ENCODE assay signal across 21 cellular contexts in genomic region chr14:62736426-62737043, GRCh38.
DNase-seq lines count a peak whose midpoint lies in the region; FAIRE-seq and TF ChIP-seq lines count a peak whose summit lies in the region.
"Had no signal": no experiment of that assay in that cellular context is flagged by ENCODE, and none has a peak within 500 bp of the region (broad histone marks: within the 10 kb centered on the region; RNA-seq: fewer than 3 reads in every experiment).

No MANE protein-coding gene starts in this region.

- no peaks in the 10 kb centered on the region for H3K79me2 ChIP-seq in astrocyte (ENCODE audit: insufficient read depth, low read length)

- H3K36me3 Mint-ChIP-seq in astrocyte (ENCODE audit: low read depth, unreplicated experiment) = no peaks in the 10 kb centered on the region
- H3K36me3 Mint-ChIP-seq in Calu3 (ENCODE audit: insufficient read depth, unreplicated experiment) = no peaks in the 10 kb centered on the region

- no peak overlapping the region for H3K14ac ChIP-seq in mesenchymal stem cell (ENCODE audit: low read length in 2 of 2)

- no peak overlapping the region for H3K18ac ChIP-seq in mesenchymal stem cell (ENCODE audit: low read depth in 1 of 2, low read length in 2 of 2)

- no TSS peak for BruUV-seq in Calu3 (replicated peaks; lab: Mats Ljungman, UMichigan)

- H3K4me3 Mint-ChIP-seq in astrocyte (ENCODE audit: unreplicated experiment) = no peak overlapping the region
- H3K4me3 Mint-ChIP-seq in Calu3 (ENCODE audit: low read depth, unreplicated experiment) = no peak overlapping the region
- H3K4me3 Mint-ChIP-seq: CD4-positive, alpha-beta T cell; H9 had no signal

- H2BK120ac ChIP-seq in mesenchymal stem cell (ENCODE audit: low read depth, low read length) = no peak overlapping the region

- H3K27ac ChIP-seq in astrocyte (ENCODE audit: low read depth, low read length) (no peak overlapping the region), mesenchymal stem cell (ENCODE audit: low read length, poor library complexity, severe bottlenecking) (no peak overlapping the region)

- intact Hi-C loops in Calu3 (cut with micrococcal nuclease; ENCODE audit: unreplicated experiment) = no loop called here

- H3K36me3 ChIP-seq in astrocyte (ENCODE audit: insufficient read depth, low read length) = no peaks in the 10 kb centered on the region
- no peaks in the 10 kb centered on the region for H3K36me3 ChIP-seq in mesenchymal stem cell (ENCODE audit: control insufficient read depth in 1 of 2, insufficient read depth in 2 of 2, low read depth in 1 of 2, low read length in 2 of 2)
- H3K36me3 ChIP-seq: BE2C had no signal

- H2AFZ ChIP-seq in astrocyte (ENCODE audit: low read depth, low read length) = no peak overlapping the region
- no peak overlapping the region for H2AFZ ChIP-seq in mesenchymal stem cell (ENCODE audit: low read depth, low read length)

- CTCF ChIA-PET in Calu3 (lab: Charles Lee) = no interaction called here

- no peak overlapping the region for H2BK5ac ChIP-seq in mesenchymal stem cell (ENCODE audit: low read depth, low read length, poor library complexity, severe bottlenecking)

- H2BK15ac ChIP-seq in mesenchymal stem cell (ENCODE audit: low read depth, poor library complexity, severe bottlenecking) = no peak overlapping the region

- H2AK5ac ChIP-seq in mesenchymal stem cell (ENCODE audit: low read length, severe bottlenecking) = no peak overlapping the region

- H3K79me1 ChIP-seq in mesenchymal stem cell (replicated peaks; ENCODE audit: low read length, poor library complexity, severe bottlenecking) = no peaks in the 10 kb centered on the region

- no peaks in the 10 kb centered on the region for H3K9me3 ChIP-seq in astrocyte (ENCODE audit: insufficient read depth, low read depth, low read length)
- peaks cover 4% of the 10 kb centered on the region for H3K9me3 ChIP-seq in mesenchymal stem cell (ENCODE audit: control insufficient read depth, low read length)
- H3K9me3 ChIP-seq: BE2C, SK-N-SH had no signal

- no peaks in the 10 kb centered on the region for H4K20me1 ChIP-seq in astrocyte (ENCODE audit: insufficient read depth, low read length)

- H3K27me3 ChIP-seq in astrocyte (ENCODE audit: insufficient read depth, low read length) (no peaks in the 10 kb centered on the region), mesenchymal stem cell (ENCODE audit: control insufficient read depth in 1 of 2, insufficient read depth in 1 of 2, low read length in 2 of 2) (no peaks in the 10 kb centered on the region)
- H3K27me3 ChIP-seq: BE2C had no signal

- H3K9me3 Mint-ChIP-seq in astrocyte (ENCODE audit: unreplicated experiment) (no peaks in the 10 kb centered on the region), Calu3 (ENCODE audit: low read depth, unreplicated experiment) (peaks cover 6% of the 10 kb centered on the region)

- no peak overlapping the region for H3K4me2 ChIP-seq in astrocyte (ENCODE audit: low read length)
- no peak overlapping the region for H3K4me2 ChIP-seq in mesenchymal stem cell (ENCODE audit: low read length, poor library complexity, severe bottlenecking)
- H3K4me2 ChIP-seq: SK-N-SH had no signal

- TF ChIP-seq CTCF in astrocyte (IDR thresholded peaks at IDR 0.05; ENCODE audit: insufficient read depth, low read depth, low read length) (no peak), Calu3 (IDR thresholded peaks at IDR 0.05; ENCODE audit: unreplicated experiment) (no peak)

- H3K9ac ChIP-seq in astrocyte (ENCODE audit: low read length) (no peak overlapping the region), mesenchymal stem cell (ENCODE audit: low read length) (no peak overlapping the region)
- H3K9ac ChIP-seq: SK-N-SH had no signal

- FAIRE-seq in astrocyte (lab: Jason Lieb, UNC) = no peak
- FAIRE-seq: D721Med had no signal

- no peak overlapping the region for H4K8ac ChIP-seq in mesenchymal stem cell (ENCODE audit: low read length)

- no peaks in the 10 kb centered on the region for H3K27me3 Mint-ChIP-seq in astrocyte (ENCODE audit: low read depth, unreplicated experiment)
- no peaks in the 10 kb centered on the region for H3K27me3 Mint-ChIP-seq in Calu3 (ENCODE audit: unreplicated experiment)
- H3K27me3 Mint-ChIP-seq: CD4-positive, alpha-beta T cell had no signal

- H3K4ac ChIP-seq in mesenchymal stem cell (ENCODE audit: low read depth in 1 of 2, low read length in 2 of 2) = no peak overlapping the region

- H3K4me1 Mint-ChIP-seq in astrocyte (ENCODE audit: low read depth, unreplicated experiment) = peaks cover 12% of the 10 kb centered on the region
- no peaks in the 10 kb centered on the region for H3K4me1 Mint-ChIP-seq in Calu3 (ENCODE audit: low read depth, unreplicated experiment)

- DNase-seq in A172 (ENCODE audit: low spot score) (peak; percentile 29), HT1080 (ENCODE audit: low read depth) (peak; percentile 3), astrocyte (ENCODE audit: low read depth) (peak; percentile 10), mesenchymal stem cell (peak; percentile 58), activated gamma-delta T cell (lab: John Stamatoyannopoulos, UW) (no peak), Calu3 (no peak), DMS79 treated with DMSO at 0.1 percent for 48 hours (lab: John Stamatoyannopoulos, UW) (no peak)
- no peak for DNase-seq in NK-92 treated with Interleukin-12 subunit alpha and Interleukin-12 subunit beta, amount 100 ng/mL, for 24 hours (lab: John Stamatoyannopoulos, UW)
- DNase-seq: 8988T; BE2C; CD4-positive, alpha-beta T cell; H9; Kasumi-1; NCI-H1092 treated with DMSO at 0.1 percent for 48 hours; NCI-H146; NCI-H2029 treated with DMSO at 0.1 percent for 48 hours; NCI-H2171 treated with DMSO at 0.1 percent for 48 hours; OCI-M1; SHP77; SK-N-SH had no signal

- H3K4me1 ChIP-seq in astrocyte (ENCODE audit: insufficient read depth, low read length) (no peaks in the 10 kb centered on the region), mesenchymal stem cell (ENCODE audit: control insufficient read depth, insufficient read depth, low read depth, low read length) (no peaks in the 10 kb centered on the region)
- H3K4me1 ChIP-seq: BE2C had no signal

- H4K91ac ChIP-seq in mesenchymal stem cell (ENCODE audit: low read length) = no peak overlapping the region

- whole genome bisulfite sequencing in mesenchymal stem cell = 57% methylated on average over 7 of the region's 7 CpGs

- H3K4me3 ChIP-seq in astrocyte (ENCODE audit: insufficient read depth, low read depth, low read length) = no peak overlapping the region
- no peak overlapping the region for H3K4me3 ChIP-seq in mesenchymal stem cell (ENCODE audit: insufficient read depth in 1 of 2, low read depth in 1 of 2, low read length in 2 of 2)

- H3K27ac Mint-ChIP-seq in astrocyte (ENCODE audit: unreplicated experiment) (peak overlapping the region; percentile 88), Calu3 (ENCODE audit: unreplicated experiment) (no peak overlapping the region)
- H3K27ac Mint-ChIP-seq: CD4-positive, alpha-beta T cell; H9 had no signal

- no peak overlapping the region for H2BK12ac ChIP-seq in mesenchymal stem cell (ENCODE audit: low read length in 2 of 2)

- H3K23ac ChIP-seq in mesenchymal stem cell (ENCODE audit: low read length in 2 of 2) = no peak overlapping the region

Comparison
In these comparisons a context has a peak if more than half of its experiments do, and no peak if none do; other contexts are left out.
1. DNase-seq: peak in A172 (single experiment), HT1080 (single experiment), astrocyte (single experiment) and mesenchymal stem cell (single experiment); none in activated gamma-delta T cell (single experiment), NK-92 treated with Interleukin-12 subunit alpha and Interleukin-12 subunit beta, amount 100 ng/mL, for 24 hours (single experiment), Calu3 (single experiment) and DMS79 treated with DMSO at 0.1 percent for 48 hours (single experiment).